1 cellular context compared by ENCODE assay signal in genomic region chr11:69209038-69209350, GRCh38.
TF ChIP-seq lines count a peak whose summit lies in the region.

No MANE protein-coding gene starts in this region.

TF ChIP-seq in WTC11, 78 proteins besides CTCF, POLR2A, EP300 and RAD21 (continued from another document):
- TF ChIP-seq AR (CRISPR knock-in tag; IDR thresholded peaks at IDR 0.05) (no peak), CREM (CRISPR knock-in tag; IDR thresholded peaks at IDR 0.05) (no peak), ZNF425 (CRISPR knock-in tag; conservative IDR thresholded peaks at IDR 0.05) (no peak)
